Comparison of ENCODE assay signal across 14 cellular contexts in genomic region chr1:226993676-226994356, GRCh38. TPM values are rescaled to one million over a fixed set of nuclear protein-coding genes. Genes with fewer than 3 reads are reported as not detected.
DNase-seq lines count a peak whose midpoint lies in the region; ATAC-seq, FAIRE-seq and TF ChIP-seq lines count a peak whose summit lies in the region.
"Had no signal": no experiment of that assay in that cellular context is flagged by ENCODE, and none has a peak within 500 bp of the region (broad histone marks: within the 10 kb centered on the region; RNA-seq: fewer than 3 reads in every experiment).

No MANE protein-coding gene starts in this region.

- peaks cover 29 to 45% of the 10 kb centered on the region in 2 donors for H3K4me1 Mint-ChIP-seq in stimulated activated naive B cell treated with anti-CD40 and anti-IgM and Interleukin-4, amounts not matched to agents 10 μg/mL and 1 μg/mL and 100 μg/mL, for 72 hours
- H3K4me1 Mint-ChIP-seq in activated CD4-positive, alpha-beta T cell treated with anti-CD3 and anti-CD28 coated beads for 36 hours, result peaks cover 28% of the 10 kb centered on the region

- H3K36me3 Mint-ChIP-seq in stimulated activated naive B cell treated with anti-CD40 and anti-IgM and Interleukin-4, amounts not matched to agents 10 μg/mL and 1 μg/mL and 100 μg/mL, for 72 hours, result peaks cover 2 to 7% of the 10 kb centered on the region in 2 donors
- no peaks in the 10 kb centered on the region for H3K36me3 Mint-ChIP-seq in activated CD4-positive, alpha-beta T cell treated with anti-CD3 and anti-CD28 coated beads for 36 hours (ENCODE audit: low read depth)

- peak; percentile 31 for DNase-seq in HEK293T (ENCODE audit: extremely low spot score)
- DNase-seq in ecto neural progenitor cell (ENCODE audit: low spot score), result peak; percentile 64
- peak; percentile 53 for DNase-seq in kidney
- no peak for DNase-seq in stimulated activated naive B cell treated with anti-CD40 and anti-IgM and Interleukin-4, amounts not matched to agents 10 μg/mL and 1 μg/mL and 100 μg/mL, for 72 hours
- DNase-seq in stimulated activated CD4-positive, alpha-beta T cell treated with anti-CD3 and anti-CD28 coated beads, Interleukin-4, amount 100 ng/mL, for 1 hour, result no peak
- no peak for DNase-seq in effector CD4-positive, alpha-beta T cell
- DNase-seq in activated CD4-positive, alpha-beta T cell treated with anti-CD3 and anti-CD28 coated beads for 36 hours, result no peak
- DNase-seq: activated CD4-positive, alpha-beta T cell treated with anti-CD3 and anti-CD28 coated beads, Interleukin-2, amount 50 U/mL, for 1 hour; cortex of kidney; DMS79; mesendoderm; occipital lobe; T-helper 9 cell had no signal

- peak overlapping the region; percentile 70 to 82 for H3K27ac ChIP-seq in kidney (ENCODE audit: low read depth in 2 of 2, low read length in 2 of 2)
- H3K27ac ChIP-seq: BLaER1 treated with 17β-estradiol and CSF1 and Interleukin-3, amounts not matched to agents 10 nM and 100 nM had no signal

- H3K4me1 ChIP-seq in kidney (ENCODE audit: control insufficient read depth in 1 of 2, insufficient read depth in 1 of 2, low read depth in 1 of 2, low read length in 2 of 2), result peaks cover 8 to 32% of the 10 kb centered on the region in 2 donors

- H3K36me3 ChIP-seq in kidney (ENCODE audit: control insufficient read depth in 1 of 2, insufficient read depth in 2 of 2, low read length in 2 of 2), result peaks cover 0 to 5% of the 10 kb centered on the region in 2 donors

- H3K4me3 ChIP-seq in kidney (ENCODE audit: low read length in 2 of 2), result no peak overlapping the region
- H3K4me3 ChIP-seq: BLaER1 treated with 17β-estradiol and CSF1 and Interleukin-3, amounts not matched to agents 10 nM and 100 nM had no signal

- peaks cover 0 to 3% of the 10 kb centered on the region in 2 donors for H3K27me3 Mint-ChIP-seq in stimulated activated naive B cell treated with anti-CD40 and anti-IgM and Interleukin-4, amounts not matched to agents 10 μg/mL and 1 μg/mL and 100 μg/mL, for 72 hours
- no peaks in the 10 kb centered on the region for H3K27me3 Mint-ChIP-seq in activated CD4-positive, alpha-beta T cell treated with anti-CD3 and anti-CD28 coated beads for 36 hours

- peaks cover 0 to 8% of the 10 kb centered on the region in 2 donors for H3K9me3 Mint-ChIP-seq in stimulated activated naive B cell treated with anti-CD40 and anti-IgM and Interleukin-4, amounts not matched to agents 10 μg/mL and 1 μg/mL and 100 μg/mL, for 72 hours
- H3K9me3 Mint-ChIP-seq in activated CD4-positive, alpha-beta T cell treated with anti-CD3 and anti-CD28 coated beads for 36 hours (ENCODE audit: low read depth), result no peaks in the 10 kb centered on the region

- CTCF ChIA-PET in HEK293T (lab: Yijun Ruan, JAX), result interaction anchor here (1.3 kb wide), 1 partner anchor 10 kb away, joined by 3 read pairs; no protein-coding TSS in a partner anchor
- CTCF ChIA-PET in activated CD4-positive, alpha-beta T cell treated with anti-CD3 and anti-CD28 coated beads for 36 hours (lab: Charles Lee), result no interaction called here

- H3K4me3 Mint-ChIP-seq in stimulated activated naive B cell treated with anti-CD40 and anti-IgM and Interleukin-4, amounts not matched to agents 10 μg/mL and 1 μg/mL and 100 μg/mL, for 72 hours, result no peak overlapping the region
- H3K4me3 Mint-ChIP-seq in activated CD4-positive, alpha-beta T cell treated with anti-CD3 and anti-CD28 coated beads for 36 hours, result no peak overlapping the region

- no peaks in the 10 kb centered on the region for H3K9me3 ChIP-seq in kidney (ENCODE audit: control insufficient read depth in 1 of 2, low read length in 2 of 2)

- intact Hi-C loops in kidney (cut with DNase I), result no loop called here
- intact Hi-C loops in activated CD4-positive, alpha-beta T cell treated with anti-CD3 and anti-CD28 coated beads for 36 hours (cut with DNase I, micrococcal nuclease), result no loop called here

- POLR2A ChIA-PET in HEK293T (lab: Yijun Ruan, JAX), result interaction anchor here (1.7 kb wide), 1 partner anchor 54 kb away, joined by 6 read pairs; the partner anchor contains the start of gene COQ8A
- POLR2A ChIA-PET in activated CD4-positive, alpha-beta T cell treated with anti-CD3 and anti-CD28 coated beads for 36 hours (lab: Charles Lee), result no interaction called here

- FAIRE-seq in kidney (lab: Jason Lieb, UNC), result no peak

- no peak for ATAC-seq in stimulated activated naive B cell treated with anti-CD40 and anti-IgM and Interleukin-4, amounts not matched to agents 10 μg/mL and 1 μg/mL and 100 μg/mL, for 72 hours (replicated peaks)
- no peak for ATAC-seq in activated CD4-positive, alpha-beta T cell treated with anti-CD3 and anti-CD28 coated beads for 36 hours

- H3K27ac Mint-ChIP-seq in stimulated activated naive B cell treated with anti-CD40 and anti-IgM and Interleukin-4, amounts not matched to agents 10 μg/mL and 1 μg/mL and 100 μg/mL, for 72 hours, result peak overlapping the region; percentile 68
- H3K27ac Mint-ChIP-seq in activated CD4-positive, alpha-beta T cell treated with anti-CD3 and anti-CD28 coated beads for 36 hours, result no peak overlapping the region

- no peak for TF ChIP-seq CTCF in kidney (IDR thresholded peaks at IDR 0.05; ENCODE audit: borderline replicate concordance, extremely low read depth, insufficient read depth)

- peak overlapping the region in 1 of 2 donors; percentile 42 for H3K9ac ChIP-seq in kidney (ENCODE audit: low read length in 2 of 2)
- H3K9ac ChIP-seq: BLaER1 treated with 17β-estradiol and CSF1 and Interleukin-3, amounts not matched to agents 10 nM and 100 nM had no signal

TF ChIP-seq in HEK293T, 16 proteins besides CTCF, POLR2A, EP300 and RAD21:
- no peak for TF ChIP-seq FOXA1 (IDR thresholded peaks at IDR 0.05)
- no peak for TF ChIP-seq CTBP1 (IDR thresholded peaks at IDR 0.05; ENCODE audit: borderline replicate concordance)
- TF ChIP-seq FOXK2 (IDR thresholded peaks at IDR 0.05), result no peak
- TF ChIP-seq LEF1 (IDR thresholded peaks at IDR 0.05; ENCODE audit: borderline replicate concordance), result no peak
- TF ChIP-seq PKNOX1 (IDR thresholded peaks at IDR 0.05), result no peak
- TF ChIP-seq TARDBP (IDR thresholded peaks at IDR 0.05), result no peak
- TF ChIP-seq BHLHE40 (IDR thresholded peaks at IDR 0.05; ENCODE audit: borderline replicate concordance), result no peak
- no peak for TF ChIP-seq L3MBTL2 (conservative IDR thresholded peaks at IDR 0.05)
- no peak for TF ChIP-seq SP1 (IDR thresholded peaks at IDR 0.05)
- TF ChIP-seq SUZ12 (IDR thresholded peaks at IDR 0.05), result no peak

RNA-seq across cellular contexts. Expression of gene COQ8A, which starts 53.7 kb away (rescaled TPM):
- total RNA-seq in kidney, result 29.4 TPM
- polyA plus RNA-seq in kidney (ENCODE audit: insufficient read depth, low read depth, low replicate concordance), result 44.1 TPM
- 10 to 100 TPM; 21.3 to 26.9 TPM for total RNA-seq in activated CD4-positive, alpha-beta T cell treated with anti-CD3 and anti-CD28 coated beads for 36 hours

Comparison
In these comparisons a context has a peak if more than half of its experiments do, and no peak if none do; other contexts are left out.
1. DNase-seq: peak in HEK293T (single experiment), ecto neural progenitor cell (single experiment) and kidney (single experiment); none in stimulated activated naive B cell treated with anti-CD40 and anti-IgM and Interleukin-4, amounts not matched to agents 10 μg/mL and 1 μg/mL and 100 μg/mL, for 72 hours (single experiment), stimulated activated CD4-positive, alpha-beta T cell treated with anti-CD3 and anti-CD28 coated beads, Interleukin-4, amount 100 ng/mL, for 1 hour (single experiment), effector CD4-positive, alpha-beta T cell (single experiment) and activated CD4-positive, alpha-beta T cell treated with anti-CD3 and anti-CD28 coated beads for 36 hours (single experiment).